Comparison of ENCODE assay signal across 1 cellular context in the genomic region with DNA sequence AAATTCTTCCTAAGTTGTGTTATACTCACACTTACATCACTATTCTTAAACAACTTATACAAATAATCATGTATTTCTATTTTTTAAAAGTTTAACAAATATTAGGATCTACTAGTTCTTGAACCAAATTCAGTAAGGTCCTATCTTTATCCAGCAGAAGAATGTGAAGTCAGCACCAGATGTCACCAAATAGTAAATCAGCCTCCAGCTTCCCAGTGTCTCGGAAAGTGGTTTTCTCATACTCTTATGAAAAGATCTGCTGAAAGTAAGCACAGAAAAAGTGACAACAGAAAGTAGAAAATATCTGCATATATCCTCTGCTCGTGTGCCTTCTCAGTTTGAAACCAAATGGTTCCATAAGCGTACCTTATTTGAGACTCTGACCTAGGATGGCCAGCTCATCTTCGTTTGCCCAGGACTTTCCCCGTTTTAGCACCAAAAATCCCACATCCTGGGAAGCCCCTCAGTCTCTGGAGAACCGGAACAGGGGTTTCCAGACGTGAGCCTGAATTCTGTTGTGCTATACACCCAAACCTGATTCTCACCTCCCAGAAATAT.
TF ChIP-seq lines count a peak whose summit lies in the region.

No MANE protein-coding gene starts in this region.

TF ChIP-seq in WTC11, 78 proteins besides CTCF, POLR2A, EP300 and RAD21 (continued from another document):
- no peak for TF ChIP-seq AR (CRISPR knock-in tag; IDR thresholded peaks at IDR 0.05)
